In genomic region chr4:2795558-2796260, GRCh38 we compare ENCODE assay signal across 11 cellular contexts. TPM values are rescaled to one million over a fixed set of nuclear protein-coding genes. Genes with fewer than 3 reads are reported as not detected.
DNase-seq lines count a peak whose midpoint lies in the region; ATAC-seq and TF ChIP-seq lines count a peak whose summit lies in the region.
"Had no signal": no experiment of that assay in that cellular context is flagged by ENCODE, and none has a peak within 500 bp of the region (broad histone marks: within the 10 kb centered on the region; RNA-seq: fewer than 3 reads in every experiment).

No MANE protein-coding gene starts in this region.

- H2AFZ ChIP-seq in mammary epithelial cell (ENCODE audit: low read depth, low read length), result no peak overlapping the region

- in situ Hi-C loops in mammary epithelial cell (cut with MboI; ENCODE audit: low sequenced_read_pairs in 2 of 2), result no loop called here

- H3K4me3 Mint-ChIP-seq in MCF 10A (ENCODE audit: unreplicated experiment), result peak overlapping the region; percentile 79
- H3K4me3 Mint-ChIP-seq in naive B cell, result peak overlapping the region in 7 of 8 donors; percentile 5 to 97 (median 88)
- H3K4me3 Mint-ChIP-seq: activated CD4-positive, alpha-beta T cell treated with anti-CD3 and anti-CD28 coated beads, Interleukin-2, amount 10 ng/mL, durations not matched to agents 7 days and 5 days had no signal

- H3K27ac Mint-ChIP-seq in MCF 10A (ENCODE audit: low read depth, unreplicated experiment) (peak overlapping the region; percentile 89), naive B cell (peak overlapping the region in 3 of 6 donors; percentile 33 to 37 (median 35))

- H3K9ac ChIP-seq in mammary epithelial cell (ENCODE audit: insufficient read depth, low read length), result no peak overlapping the region

- H3K9me3 ChIP-seq in mammary epithelial cell (replicated peaks; ENCODE audit: insufficient read depth, low read length) (no peaks in the 10 kb centered on the region), esophagus (ENCODE audit: control insufficient read depth in 2 of 2, insufficient read depth in 1 of 2, low read depth in 1 of 2, low read length in 1 of 2) (no peaks in the 10 kb centered on the region)

- H3K36me3 Mint-ChIP-seq in MCF 10A (ENCODE audit: insufficient read depth, unreplicated experiment), result no peaks in the 10 kb centered on the region
- H3K36me3 Mint-ChIP-seq in naive B cell, result no peaks in the 10 kb centered on the region

- DNase-seq in MCF 10A (ENCODE audit: unreplicated experiment) (no peak), mammary epithelial cell (no peak), naive B cell (no peak), NOMO-1 treated with DMSO at 0.1 percent for 48 hours (lab: John Stamatoyannopoulos, UW; ENCODE audit: unreplicated experiment) (no peak), NCI-H510A (lab: John Stamatoyannopoulos, UW) (no peak), cerebellar nuclear complex (lab: John Stamatoyannopoulos, UW) (no peak)
- DNase-seq: activated CD4-positive, alpha-beta T cell treated with anti-CD3 and anti-CD28 coated beads, Interleukin-2, amount 10 ng/mL, durations not matched to agents 7 days and 5 days; NCI-H1694 treated with DMSO at 0.1 percent for 48 hours had no signal

- no peaks in the 10 kb centered on the region for H4K20me1 ChIP-seq in mammary epithelial cell (ENCODE audit: insufficient read depth, low read length)

- H3K4me1 Mint-ChIP-seq in MCF 10A (ENCODE audit: insufficient read depth, unreplicated experiment), result peaks cover 56% of the 10 kb centered on the region
- peaks cover 61 to 85% (median 73%) of the 10 kb centered on the region in 3 donors for H3K4me1 Mint-ChIP-seq in naive B cell

- intact Hi-C loops in MCF 10A (cut with micrococcal nuclease), result no loop called here
- intact Hi-C loops in mammary epithelial cell (cut with micrococcal nuclease), result no loop called here

- no peak for ATAC-seq in naive B cell (ENCODE audit: low read depth in 2 of 2)

- no peak overlapping the region for H3K27ac ChIP-seq in mammary epithelial cell (ENCODE audit: insufficient read depth, low read depth, low read length)
- peak overlapping the region; percentile 90 to 93 for H3K27ac ChIP-seq in esophagus (ENCODE audit: low read depth in 2 of 2, low read length in 1 of 2)
- H3K27ac ChIP-seq in urinary bladder (ENCODE audit: low read depth), result peak overlapping the region; percentile 62
- H3K27ac ChIP-seq: C4-2B had no signal

- H3K27me3 Mint-ChIP-seq in MCF 10A (ENCODE audit: insufficient read depth, unreplicated experiment) (no peaks in the 10 kb centered on the region), naive B cell (no peaks in the 10 kb centered on the region)
- H3K27me3 Mint-ChIP-seq: activated CD4-positive, alpha-beta T cell treated with anti-CD3 and anti-CD28 coated beads, Interleukin-2, amount 10 ng/mL, durations not matched to agents 7 days and 5 days had no signal

- H3K79me2 ChIP-seq in mammary epithelial cell (ENCODE audit: insufficient read depth, low read length), result no peaks in the 10 kb centered on the region

- no peaks in the 10 kb centered on the region for H3K27me3 ChIP-seq in mammary epithelial cell (ENCODE audit: insufficient read depth, low read length)
- no peaks in the 10 kb centered on the region for H3K27me3 ChIP-seq in esophagus (ENCODE audit: control insufficient read depth in 1 of 2, insufficient read depth in 2 of 2, low read length in 2 of 2)

- BruUV-seq in MCF 10A (replicated peaks; lab: Mats Ljungman, UMichigan) (no TSS peak), mammary epithelial cell (replicated peaks; lab: Mats Ljungman, UMichigan) (no TSS peak)

- H3K4me1 ChIP-seq in mammary epithelial cell (ENCODE audit: insufficient read depth, low read length) (peaks cover 28% of the 10 kb centered on the region), esophagus (ENCODE audit: control insufficient read depth in 2 of 2, insufficient read depth in 2 of 2, low read length in 1 of 2) (peaks cover 32 to 75% of the 10 kb centered on the region in 2 donors), urinary bladder (ENCODE audit: insufficient read depth) (peaks cover 1% of the 10 kb centered on the region)

- TF ChIP-seq CTCF in MCF 10A (IDR thresholded peaks at IDR 0.05; ENCODE audit: unreplicated experiment), result no peak
- TF ChIP-seq CTCF in mammary epithelial cell (conservative IDR thresholded peaks at IDR 0.05 in 1 of 2, IDR thresholded peaks at IDR 0.05 in 1 of 2; ENCODE audit: extremely low read depth in 1 of 2, insufficient read depth in 1 of 2, low read depth in 1 of 2, low read length in 2 of 2), result no peak

- WGBS in mammary epithelial cell (ENCODE audit: low coverage, missing lambda C conversion rate), result 89% methylated on average over 12 of the region's 24 CpGs
- WGBS in esophagus, 2 donors, result 47 to 62% methylated on average over 24 of the region's 24 CpGs
- WGBS in urinary bladder, result 84% methylated on average over 24 of the region's 24 CpGs

- H3K36me3 ChIP-seq in mammary epithelial cell (ENCODE audit: insufficient read depth, low read length) (no peaks in the 10 kb centered on the region), esophagus (ENCODE audit: control insufficient read depth in 2 of 2, insufficient read depth in 2 of 2, low read length in 1 of 2) (peaks cover 0 to 2% of the 10 kb centered on the region in 2 donors), urinary bladder (ENCODE audit: insufficient read depth) (no peaks in the 10 kb centered on the region)

- dilution Hi-C loops in mammary epithelial cell (cut with HindIII; ENCODE audit: low sequenced_read_pairs), result no loop called here

- no peak overlapping the region for H3K4me2 ChIP-seq in mammary epithelial cell (ENCODE audit: insufficient read depth, low read depth, low read length)

- H3K9me3 Mint-ChIP-seq in MCF 10A (ENCODE audit: unreplicated experiment) (no peaks in the 10 kb centered on the region), naive B cell (no peaks in the 10 kb centered on the region)
- H3K9me3 Mint-ChIP-seq: activated CD4-positive, alpha-beta T cell treated with anti-CD3 and anti-CD28 coated beads, Interleukin-2, amount 10 ng/mL, durations not matched to agents 7 days and 5 days had no signal

- CTCF ChIA-PET in MCF 10A (lab: Yijun Ruan, JAX) (interaction anchor here (1.1 to 1.2 kb wide), 2 partner anchors 13 to 33 kb away, joined by 3 read pairs; no protein-coding TSS in a partner anchor), mammary epithelial cell (lab: Charles Lee; ENCODE audit: low non-redundant PET) (no interaction called here)

- no peak overlapping the region for H3K4me3 ChIP-seq in mammary epithelial cell (replicated peaks in 1 of 3; ENCODE audit: insufficient read depth in 1 of 3, low read depth in 2 of 3, low read length in 3 of 3)
- peak overlapping the region in 1 of 2 donors; percentile 24 for H3K4me3 ChIP-seq in esophagus (ENCODE audit: low read depth in 1 of 2, low read length in 2 of 2)
- H3K4me3 ChIP-seq in urinary bladder (ENCODE audit: low read depth, low read length), result no peak overlapping the region

- POLR2A ChIA-PET in MCF 10A (lab: Yijun Ruan, JAX), result interaction anchor here (1.0 to 3.7 kb wide), 8 partner anchors 9 to 142 kb away, joined by 4 to 19 read pairs (median 10); partner anchors contain the start of genes ADD1 and TNIP2

RNA-seq across cellular contexts. Expression of gene SH3BP2, which starts 2.8 kb away (rescaled TPM):
- total RNA-seq in MCF 10A (2022) (48.4 and 57.9 TPM in 2 replicates), mammary epithelial cell (10 to 100 TPM; 14.4 to 26.7 TPM), urinary bladder (26.0 TPM)
- polyA plus RNA-seq in mammary epithelial cell (8.4 TPM), esophagus (10 to 100 TPM; 14.3 to 45.1 TPM), naive B cell (ENCODE audit: low read depth in 6 of 6) (10 to 100 TPM; 14.3 to 91.1 (median 28.7) TPM), urinary bladder (18.8 TPM)
- polyA minus RNA-seq in mammary epithelial cell, result 12.4 TPM

RNA-seq across cellular contexts. Expression of gene TNIP2, which starts 39.6 kb away (rescaled TPM):
- total RNA-seq in MCF 10A (2022) (40.5 and 46.1 TPM in 2 replicates), mammary epithelial cell (10 to 100 TPM; 21.8 to 32.5 TPM), urinary bladder (13.1 TPM)
- polyA plus RNA-seq in mammary epithelial cell (22.9 TPM), esophagus (10 to 100 TPM; 29.3 to 29.7 TPM), naive B cell (ENCODE audit: low read depth in 6 of 6) (10 to 100 TPM; 25.4 to 36.2 (median 35.3) TPM), urinary bladder (49.8 TPM)
- polyA minus RNA-seq in mammary epithelial cell, result 10.9 TPM

RNA-seq across cellular contexts. Expression of gene ADD1, which starts 47.9 kb away (rescaled TPM):
- total RNA-seq in MCF 10A (2022) (131 and 161 TPM in 2 replicates), mammary epithelial cell (100 to 1,000 TPM; 112 to 167 TPM), urinary bladder (224 TPM)
- polyA plus RNA-seq in mammary epithelial cell (94.4 TPM), esophagus (100 to 1,000 TPM; 102 to 156 TPM), naive B cell (ENCODE audit: low read depth in 6 of 6) (100 to 1,000 TPM; 325 to 440 (median 349) TPM), urinary bladder (277 TPM)
- 232 TPM for polyA minus RNA-seq in mammary epithelial cell
